21 cellular contexts compared by ENCODE assay signal in genomic region chr7:12726908-12727307, GRCh38.
"Had no signal": no experiment of that assay in that cellular context is flagged by ENCODE, and none has a peak within 500 bp of the region (broad histone marks: within the 10 kb centered on the region; RNA-seq: fewer than 3 reads in every experiment).

No MANE protein-coding gene starts in this region.

- H3K36me3 ChIP-seq: upper lobe of right lung had no signal

- H3K9me3 ChIP-seq: upper lobe of right lung had no signal

- H3K27me3 Mint-ChIP-seq: activated CD4-positive, alpha-beta memory T cell treated with anti-CD3 and anti-CD28 coated beads, Interleukin-2, amount 10 ng/mL, durations not matched to agents 7 days and 5 days had no signal

- H3K4me3 ChIP-seq: hepatocyte, upper lobe of right lung had no signal

- H3K27ac ChIP-seq: hepatocyte, upper lobe of right lung had no signal

- H3K9me3 Mint-ChIP-seq: activated CD4-positive, alpha-beta memory T cell treated with anti-CD3 and anti-CD28 coated beads, Interleukin-2, amount 10 ng/mL, durations not matched to agents 7 days and 5 days; activated naive CD4-positive, alpha-beta T cell treated with anti-CD3 and anti-CD28 coated beads, Interleukin-2, amount 10 ng/mL, durations not matched to agents 7 days and 5 days; activated T-cell treated with anti-CD3 and anti-CD28 coated beads, Interleukin-2, amount 50 U/mL, for 72 hours; immature natural killer cell; nephron progenitor cell had no signal

- ATAC-seq: activated T-cell treated with anti-CD3 and anti-CD28 coated beads, Interleukin-2, amount 50 U/mL, for 72 hours; T-helper 17 cell; upper lobe of right lung had no signal

- H3K27ac Mint-ChIP-seq: activated CD4-positive, alpha-beta memory T cell treated with anti-CD3 and anti-CD28 coated beads, Interleukin-2, amount 10 ng/mL, durations not matched to agents 7 days and 5 days; activated naive CD4-positive, alpha-beta T cell treated with anti-CD3 and anti-CD28 coated beads, Interleukin-2, amount 10 ng/mL, durations not matched to agents 7 days and 5 days; activated T-cell treated with anti-CD3 and anti-CD28 coated beads, Interleukin-2, amount 50 U/mL, for 72 hours; immature natural killer cell; T-helper 17 cell had no signal

- H3K36me3 Mint-ChIP-seq: activated naive CD4-positive, alpha-beta T cell treated with anti-CD3 and anti-CD28 coated beads, Interleukin-2, amount 10 ng/mL, durations not matched to agents 7 days and 5 days; immature natural killer cell had no signal

- DNase-seq: activated CD4-positive, alpha-beta memory T cell treated with anti-CD3 and anti-CD28 coated beads, Interleukin-2, amount 10 ng/mL, durations not matched to agents 7 days and 5 days; activated CD4-positive, alpha-beta T cell treated with anti-CD3 and anti-CD28 coated beads for 48 hours; activated CD4-positive, CD25-positive, alpha-beta regulatory T cell; activated effector memory CD4-positive, alpha-beta T cell treated with Interleukin-2 at 50 U/mL for 16 hours; activated naive CD4-positive, alpha-beta T cell treated with anti-CD3 and anti-CD28 coated beads, Interleukin-2, amount 10 ng/mL, durations not matched to agents 7 days and 5 days; activated T-cell treated with anti-CD3 and anti-CD28 coated beads, Interleukin-2, amount 50 U/mL, for 72 hours; amygdala; erythroblast; foreskin fibroblast; immature natural killer cell; kidney glomerular epithelial cell; left ventricle myocardium superior; mammary epithelial cell; nephron progenitor cell; occipital lobe; retina; stimulated activated CD4-positive, alpha-beta T cell treated with anti-CD3 and anti-CD28 coated beads, Interleukin-4, amount 100 ng/mL, for 24 hours; stimulated activated naive CD4-positive, alpha-beta T cell treated with Interleukin-2 at 50 U/mL for 16 hours; T-helper 17 cell; upper lobe of right lung had no signal

- H3K27me3 ChIP-seq: hepatocyte, upper lobe of right lung had no signal

- H3K79me2 ChIP-seq: hepatocyte had no signal

- H2AFZ ChIP-seq: hepatocyte had no signal

- H3K4me3 Mint-ChIP-seq: activated CD4-positive, alpha-beta memory T cell treated with anti-CD3 and anti-CD28 coated beads, Interleukin-2, amount 10 ng/mL, durations not matched to agents 7 days and 5 days; activated naive CD4-positive, alpha-beta T cell treated with anti-CD3 and anti-CD28 coated beads, Interleukin-2, amount 10 ng/mL, durations not matched to agents 7 days and 5 days; activated T-cell treated with anti-CD3 and anti-CD28 coated beads, Interleukin-2, amount 50 U/mL, for 72 hours; immature natural killer cell; nephron progenitor cell; T-helper 17 cell had no signal

- H3K4me2 ChIP-seq: hepatocyte had no signal
